39 cellular contexts compared by ENCODE assay signal in genomic region chr9:24602687-24603352, GRCh38. TPM values are rescaled to one million over a fixed set of nuclear protein-coding genes. Genes with fewer than 3 reads are reported as not detected.
DNase-seq lines count a peak whose midpoint lies in the region; ATAC-seq, FAIRE-seq and TF ChIP-seq lines count a peak whose summit lies in the region.
"Had no signal": no experiment of that assay in that cellular context is flagged by ENCODE, and none has a peak within 500 bp of the region (broad histone marks: within the 10 kb centered on the region; RNA-seq: fewer than 3 reads in every experiment).

No MANE protein-coding gene starts in this region.

- FAIRE-seq in H54 (lab: Jason Lieb, UNC) (peak; percentile 89), keratinocyte (lab: Jason Lieb, UNC) (peak; percentile 51)
- FAIRE-seq: GM18507 had no signal

- POLR2A ChIA-PET in Caco-2 (lab: Charles Lee): no interaction called here

- no peak overlapping the region for H3K27ac ChIP-seq in keratinocyte (ENCODE audit: control insufficient read depth, insufficient read depth, low read length)
- H3K27ac ChIP-seq: hepatocyte, right atrium auricular region, testis, vagina had no signal

- CTCF ChIA-PET in Caco-2 (lab: Charles Lee): no interaction called here

- H3K79me2 ChIP-seq in keratinocyte (ENCODE audit: control insufficient read depth, insufficient read depth, low read length): no peaks in the 10 kb centered on the region
- H3K79me2 ChIP-seq: hepatocyte had no signal

- H3K27me3 ChIP-seq in keratinocyte (ENCODE audit: control insufficient read depth, extremely low read depth, insufficient read depth, low read length) (no peaks in the 10 kb centered on the region), Caco-2 (replicated peaks; ENCODE audit: control insufficient read depth, insufficient read depth, low read length) (no peaks in the 10 kb centered on the region)
- H3K27me3 ChIP-seq: hepatocyte, right atrium auricular region, testis, vagina had no signal

- no peaks in the 10 kb centered on the region for H3K9me1 ChIP-seq in keratinocyte (ENCODE audit: control insufficient read depth, extremely low read depth, insufficient read depth, low read length)

- no peaks in the 10 kb centered on the region for H3K9me3 Mint-ChIP-seq in Caco-2 (ENCODE audit: unreplicated experiment)

- no peak overlapping the region for H3K9ac ChIP-seq in keratinocyte (ENCODE audit: control insufficient read depth, extremely low read depth, insufficient read depth, low read length)

- H3K36me3 Mint-ChIP-seq in Caco-2 (ENCODE audit: insufficient read depth, unreplicated experiment): no peaks in the 10 kb centered on the region
- H3K36me3 Mint-ChIP-seq: activated CD8-positive, alpha-beta memory T cell treated with anti-CD3 and anti-CD28 coated beads, Interleukin-2, amount 10 ng/mL, durations not matched to agents 7 days and 5 days; immature natural killer cell; natural killer cell treated with Interleukin-12 subunit alpha and Interleukin-12 subunit beta and Interleukin-15 and Interleukin-18, amount 100 ng/mL, for 72 hours had no signal

- no TSS peak for BruUV-seq in Caco-2 (replicated peaks; lab: Mats Ljungman, UMichigan)

- DNase-seq in H54 (ENCODE audit: insufficient read length, low spot score) (no peak), RKO (ENCODE audit: low spot score) (peak; percentile 12), choroid plexus epithelial cell (ENCODE audit: low read depth) (peak; percentile 0), keratinocyte (ENCODE audit: low read depth, low spot score) (peak; percentile 5), T-helper 9 cell (no peak), Caco-2 (no peak), NCI-H2227 (lab: John Stamatoyannopoulos, UW; ENCODE audit: unreplicated experiment) (no peak)
- DNase-seq: ACHN; activated CD4-positive, alpha-beta T cell treated with anti-CD3 and anti-CD28 coated beads, Interleukin-2, amount 10 ng/mL, durations not matched to agents 7 days and 5 days; activated CD8-positive, alpha-beta memory T cell treated with anti-CD3 and anti-CD28 coated beads, Interleukin-2, amount 10 ng/mL, durations not matched to agents 7 days and 5 days; activated naive CD4-positive, alpha-beta T cell treated with Interleukin-2 at 50 U/mL for 16 hours; activated T-cell treated with anti-CD3 and anti-CD28 coated beads, Interleukin-2, amount 50 U/mL, for 72 hours; amniotic stem cell; COR-L47; DMS79; GF-D8; GOT3; immature natural killer cell; Karpas-422; NCI-H1048; NCI-H2029; stimulated activated CD4-positive, alpha-beta T cell treated with anti-CD3 and anti-CD28 coated beads, Interleukin-12 subunit alpha, Interleukin-12 subunit beta, amount 100 ng/mL, for 4 hours; stimulated activated CD4-positive, alpha-beta T cell treated with anti-CD3 and anti-CD28 coated beads, Interleukin-4, amount 100 ng/mL, for 24 hours; stimulated activated naive CD4-positive, alpha-beta T cell; T-helper 17 cell; testis had no signal

- no peak overlapping the region for H3K4me2 ChIP-seq in keratinocyte (ENCODE audit: control insufficient read depth, extremely low read depth, insufficient read depth, low read depth, low read length)
- H3K4me2 ChIP-seq: hepatocyte had no signal

- dilution Hi-C loops in keratinocyte (cut with MboI; ENCODE audit: extremely low pct_ligation_motif_present, low sequenced_read_pairs): no loop called here

- no peak for ATAC-seq in activated CD4-positive, CD25-positive, alpha-beta regulatory T cell treated with anti-CD3 and anti-CD28 coated beads, Interleukin-2, amount 50 U/mL, for 24 hours
- ATAC-seq: activated CD8-positive, alpha-beta memory T cell treated with anti-CD3 and anti-CD28 coated beads, Interleukin-2, amount 10 ng/mL, durations not matched to agents 7 days and 5 days; activated T-cell treated with anti-CD3 and anti-CD28 coated beads, Interleukin-2, amount 50 U/mL, for 72 hours; natural killer cell treated with Interleukin-12 subunit alpha and Interleukin-12 subunit beta and Interleukin-15 and Interleukin-18, amount 100 ng/mL, for 72 hours; T-helper 17 cell had no signal

- no peaks in the 10 kb centered on the region for H4K20me1 ChIP-seq in keratinocyte (ENCODE audit: control insufficient read depth, extremely low read depth, insufficient read depth, low read length)

- peaks cover 4% of the 10 kb centered on the region for H3K4me1 ChIP-seq in keratinocyte (ENCODE audit: control insufficient read depth, extremely low read depth, insufficient read depth, low read length)
- no peaks in the 10 kb centered on the region for H3K4me1 ChIP-seq in Caco-2
- H3K4me1 ChIP-seq: right atrium auricular region, testis, vagina had no signal

- H3K36me3 ChIP-seq in keratinocyte (ENCODE audit: control insufficient read depth in 2 of 2, extremely low read depth in 1 of 2, insufficient read depth in 2 of 2, low read length in 2 of 2): no peaks in the 10 kb centered on the region
- no peaks in the 10 kb centered on the region for H3K36me3 ChIP-seq in Caco-2 (ENCODE audit: control insufficient read depth, insufficient read depth, low read length)
- H3K36me3 ChIP-seq: right atrium auricular region, vagina had no signal

- no peaks in the 10 kb centered on the region for H3K27me3 Mint-ChIP-seq in Caco-2 (ENCODE audit: insufficient read depth, unreplicated experiment)
- H3K27me3 Mint-ChIP-seq: activated CD4-positive, alpha-beta T cell treated with anti-CD3 and anti-CD28 coated beads, Interleukin-2, amount 10 ng/mL, durations not matched to agents 7 days and 5 days; activated CD8-positive, alpha-beta memory T cell treated with anti-CD3 and anti-CD28 coated beads, Interleukin-2, amount 10 ng/mL, durations not matched to agents 7 days and 5 days; natural killer cell treated with Interleukin-12 subunit alpha and Interleukin-12 subunit beta and Interleukin-15 and Interleukin-18, amount 100 ng/mL, for 72 hours; T-helper 17 cell had no signal

- intact Hi-C loops in Caco-2 (cut with micrococcal nuclease; ENCODE audit: unreplicated experiment): no loop called here

- H3K27ac Mint-ChIP-seq in Caco-2 (ENCODE audit: unreplicated experiment): no peak overlapping the region
- H3K27ac Mint-ChIP-seq: activated CD4-positive, alpha-beta T cell treated with anti-CD3 and anti-CD28 coated beads, Interleukin-2, amount 10 ng/mL, durations not matched to agents 7 days and 5 days; activated CD8-positive, alpha-beta memory T cell treated with anti-CD3 and anti-CD28 coated beads, Interleukin-2, amount 10 ng/mL, durations not matched to agents 7 days and 5 days; activated T-cell treated with anti-CD3 and anti-CD28 coated beads, Interleukin-2, amount 50 U/mL, for 72 hours; immature natural killer cell; natural killer cell treated with Interleukin-12 subunit alpha and Interleukin-12 subunit beta and Interleukin-15 and Interleukin-18, amount 100 ng/mL, for 72 hours; T-helper 17 cell had no signal

- no peaks in the 10 kb centered on the region for H3K9me3 ChIP-seq in keratinocyte (ENCODE audit: control insufficient read depth, low read depth, low read length)
- no peaks in the 10 kb centered on the region for H3K9me3 ChIP-seq in Caco-2
- H3K9me3 ChIP-seq: right atrium auricular region, testis, vagina had no signal

- H3K4me1 Mint-ChIP-seq in Caco-2 (ENCODE audit: low read depth, unreplicated experiment): no peaks in the 10 kb centered on the region
- H3K4me1 Mint-ChIP-seq: activated CD4-positive, alpha-beta T cell treated with anti-CD3 and anti-CD28 coated beads, Interleukin-2, amount 10 ng/mL, durations not matched to agents 7 days and 5 days; activated CD8-positive, alpha-beta memory T cell treated with anti-CD3 and anti-CD28 coated beads, Interleukin-2, amount 10 ng/mL, durations not matched to agents 7 days and 5 days; immature natural killer cell; T-helper 17 cell had no signal

- no peak overlapping the region for H3K4me3 Mint-ChIP-seq in Caco-2 (ENCODE audit: unreplicated experiment)
- H3K4me3 Mint-ChIP-seq: activated CD4-positive, alpha-beta T cell treated with anti-CD3 and anti-CD28 coated beads, Interleukin-2, amount 10 ng/mL, durations not matched to agents 7 days and 5 days; activated CD8-positive, alpha-beta memory T cell treated with anti-CD3 and anti-CD28 coated beads, Interleukin-2, amount 10 ng/mL, durations not matched to agents 7 days and 5 days; activated T-cell treated with anti-CD3 and anti-CD28 coated beads, Interleukin-2, amount 50 U/mL, for 72 hours; immature natural killer cell; natural killer cell treated with Interleukin-12 subunit alpha and Interleukin-12 subunit beta and Interleukin-15 and Interleukin-18, amount 100 ng/mL, for 72 hours; T-helper 17 cell had no signal

- no peak overlapping the region for H3K4me3 ChIP-seq in choroid plexus epithelial cell (ENCODE audit: low read depth, low read length)
- H3K4me3 ChIP-seq in keratinocyte (ENCODE audit: control insufficient read depth in 2 of 3, extremely low read depth in 1 of 3, insufficient read depth in 2 of 3, low read depth in 1 of 3, low read length in 3 of 3): no peak overlapping the region
- no peak overlapping the region for H3K4me3 ChIP-seq in Caco-2 (ENCODE audit: low read depth, low read length)
- H3K4me3 ChIP-seq: hepatocyte, right atrium auricular region, testis, vagina had no signal

- TF ChIP-seq POLR2A in H54 (IDR thresholded peaks at IDR 0.05; ENCODE audit: low read depth, low read length): no peak

- H2AFZ ChIP-seq in keratinocyte (ENCODE audit: control insufficient read depth, low read length): peak overlapping the region; percentile 49
- H2AFZ ChIP-seq: hepatocyte had no signal

- TF ChIP-seq CTCF in choroid plexus epithelial cell (conservative IDR thresholded peaks at IDR 0.05; ENCODE audit: low read depth, low read length) (no peak), keratinocyte (optimal IDR thresholded peaks at IDR 0.05 in 1 of 3, IDR thresholded peaks at IDR 0.05 in 1 of 3, conservative IDR thresholded peaks at IDR 0.05 in 1 of 3; ENCODE audit: extremely low read depth in 1 of 3, insufficient read depth in 2 of 3, low read length in 3 of 3) (no peak), Caco-2 (IDR thresholded peaks at IDR 0.05; ENCODE audit: insufficient read depth in 1 of 2, low read depth in 1 of 2, low read length in 1 of 2, severe bottlenecking in 1 of 2, unreplicated experiment in 1 of 2) (no peak)

RNA-seq across cellular contexts. Expression of gene IZUMO3, which starts 57.1 kb away (rescaled TPM):
- polyA plus RNA-seq in keratinocyte: not detected in 3 replicates
- polyA plus RNA-seq in keratinocyte (2011; ENCODE audit: low read depth): not detected
- not detected in 2 replicates for polyA plus RNA-seq in keratinocyte (2011; cell fraction: cytosol; rRNA removed)
- polyA plus RNA-seq in keratinocyte (2011; cell fraction: nucleus; rRNA removed): not detected in 2 replicates
- not detected in 2 replicates for polyA plus RNA-seq in keratinocyte (2012; ENCODE audit: low replicate concordance)
- polyA minus RNA-seq in keratinocyte: not detected in 3 replicates
- polyA minus RNA-seq in keratinocyte (2011; cell fraction: cytosol; rRNA and poly(A)+ RNA removed): not detected
- not detected in 2 replicates for polyA minus RNA-seq in keratinocyte (2011; cell fraction: nucleus; rRNA and poly(A)+ RNA removed)
- total RNA-seq in Caco-2 (2022): not detected in 2 replicates
- total RNA-seq: activated CD4-positive, alpha-beta T cell treated with anti-CD3 and anti-CD28 coated beads, Interleukin-2, amount 10 ng/mL, durations not matched to agents 7 days and 5 days; activated CD8-positive, alpha-beta memory T cell treated with anti-CD3 and anti-CD28 coated beads, Interleukin-2, amount 10 ng/mL, durations not matched to agents 7 days and 5 days; activated T-cell treated with anti-CD3 and anti-CD28 coated beads, Interleukin-2, amount 50 U/mL, for 72 hours; cardiac septum; dermis microvascular lymphatic vessel endothelial cell; hepatocyte; liver; mononuclear cell; natural killer cell treated with Interleukin-12 subunit alpha and Interleukin-12 subunit beta and Interleukin-15 and Interleukin-18, amount 100 ng/mL, for 72 hours; osteocyte; right atrium auricular region; SK-MEL-5; T-helper 17 cell; vagina had no signal
- polyA plus RNA-seq: BJ, hepatocyte, immature natural killer cell, liver had no signal

Comparison
In these comparisons a context has a peak if more than half of its experiments do, and no peak if none do; other contexts are left out.
1. DNase-seq: peak in RKO (single experiment), choroid plexus epithelial cell (single experiment) and keratinocyte (single experiment); none in H54 (single experiment), T-helper 9 cell (single experiment), Caco-2 (0 of 2) and NCI-H2227 (single experiment).